ENCODE assay signal across 8 cellular contexts in genomic region chr22:19974233-19974861, GRCh38. TPM values are rescaled to one million over a fixed set of nuclear protein-coding genes. Genes with fewer than 3 reads are reported as not detected.
DNase-seq lines count a peak whose midpoint lies in the region; ATAC-seq and TF ChIP-seq lines count a peak whose summit lies in the region.

No MANE protein-coding gene starts in this region.

- DNase-seq in Calu3 (peak; percentile 28), HCT116 (ENCODE audit: low read depth, low spot score) (peak; percentile 41), NCI-H524 treated with DMSO at 0.1 percent for 48 hours (lab: John Stamatoyannopoulos, UW) (peak; percentile 65), cerebellar nuclear complex (lab: John Stamatoyannopoulos, UW) (peak; percentile 21 to 36), natural killer cell (peak; percentile 42), uterus (no peak)

- H3K9ac ChIP-seq in HCT116 (ENCODE audit: low read length) = no peak overlapping the region

- H3K27me3 Mint-ChIP-seq in Calu3 (ENCODE audit: unreplicated experiment) = no peaks in the 10 kb centered on the region
- no peaks in the 10 kb centered on the region for H3K27me3 Mint-ChIP-seq in natural killer cell (ENCODE audit: low read depth in 2 of 2)

- peak overlapping the region; percentile 56; the same call in 1 of the 2 replicates for H3K4me2 ChIP-seq in HCT116 (ENCODE audit: low read length)

- no TSS peak for BruUV-seq in Calu3 (replicated peaks; lab: Mats Ljungman, UMichigan)
- no TSS peak for BruUV-seq in HCT116 (replicated peaks; lab: Mats Ljungman, UMichigan)

- RAD21 ChIA-PET in HCT116 (lab: Charles Lee; ENCODE audit: low non-redundant PET in 1 of 2, low total read pairs in 2 of 2, uncharacterized antibody in 2 of 2, unreplicated experiment in 2 of 2) = no interaction called here

- H3K9me3 ChIP-seq in HCT116 (ENCODE audit: control insufficient read depth in 1 of 2, insufficient read depth in 1 of 2, low read depth in 1 of 2, low read length in 2 of 2) = no peaks in the 10 kb centered on the region
- H3K9me3 ChIP-seq in uterus = no peaks in the 10 kb centered on the region

- no peaks in the 10 kb centered on the region for H3K9me3 Mint-ChIP-seq in Calu3 (ENCODE audit: low read depth, unreplicated experiment)
- H3K9me3 Mint-ChIP-seq in natural killer cell = no peaks in the 10 kb centered on the region

- no peaks in the 10 kb centered on the region for H3K27me3 ChIP-seq in HCT116 (ENCODE audit: insufficient read depth, low read length)
- H3K27me3 ChIP-seq in uterus = no peaks in the 10 kb centered on the region

- H3K4me3 Mint-ChIP-seq in Calu3 (ENCODE audit: low read depth, unreplicated experiment) (no peak overlapping the region), natural killer cell (no peak overlapping the region)

- no peaks in the 10 kb centered on the region for H3K9me2 ChIP-seq in HCT116 (ENCODE audit: insufficient read depth)

- peaks cover 50% of the 10 kb centered on the region for H3K36me3 Mint-ChIP-seq in Calu3 (ENCODE audit: insufficient read depth, unreplicated experiment)
- no peaks in the 10 kb centered on the region for H3K36me3 Mint-ChIP-seq in natural killer cell

- no peak overlapping the region for H2AFZ ChIP-seq in HCT116 (ENCODE audit: low read depth, low read length, poor library complexity, severe bottlenecking)

- peaks cover 3 to 13% of the 10 kb centered on the region in 2 experiments; a peak in 1 of 4 replicates for H3K36me3 ChIP-seq in HCT116 (ENCODE audit: control insufficient read depth in 1 of 2, insufficient read depth in 2 of 2, low read length in 2 of 2)
- no peaks in the 10 kb centered on the region for H3K36me3 ChIP-seq in uterus

- H3K4me3 ChIP-seq in HCT116 (replicated peaks in 1 of 2; ENCODE audit: low read depth in 1 of 2, low read length in 2 of 2) (no peak overlapping the region), uterus (no peak overlapping the region)

- H3K27ac ChIP-seq in HCT116 (ENCODE audit: low read depth, low read length) (peak overlapping the region; percentile 65; the same call in 1 of the 2 replicates), uterus (no peak overlapping the region)

- peak; percentile 75 for ATAC-seq in HCT116
- ATAC-seq in natural killer cell = peak; percentile 66 to 70 (median 68)
- ATAC-seq in GM21367 (IDR thresholded peaks at IDR 0.05; ENCODE audit: unreplicated experiment) = no peak
- no peak for ATAC-seq in GM18861 (IDR thresholded peaks at IDR 0.05; ENCODE audit: unreplicated experiment)

- peaks cover 14 to 28% of the 10 kb centered on the region in 2 experiments for H3K4me1 ChIP-seq in HCT116 (ENCODE audit: control insufficient read depth in 1 of 2, insufficient read depth in 2 of 2, low read length in 2 of 2)
- no peaks in the 10 kb centered on the region for H3K4me1 ChIP-seq in uterus

- no peaks in the 10 kb centered on the region for H4K20me1 ChIP-seq in HCT116 (ENCODE audit: insufficient read depth)

- no peak overlapping the region for H3K27ac Mint-ChIP-seq in Calu3 (ENCODE audit: unreplicated experiment)
- peak overlapping the region; percentile 91 to 92 for H3K27ac Mint-ChIP-seq in natural killer cell

- intact Hi-C loops in Calu3 (cut with micrococcal nuclease; ENCODE audit: unreplicated experiment) (loop anchor here (5.0 kb wide), 1 partner anchor 38 kb away; no protein-coding TSS in a partner anchor), HCT116 (cut with micrococcal nuclease) (loop anchor here (5.0 kb wide), 1 partner anchor 38 kb away; no protein-coding TSS in a partner anchor), natural killer cell (cut with micrococcal nuclease) (loop anchor here (5.0 kb wide), 1 partner anchor 153 kb away; no protein-coding TSS in a partner anchor), uterus (cut with DNase I; ENCODE audit: low total_unique reads) (loop anchor here (5.0 to 10.0 kb wide), 2 partner anchors 38 to 140 kb away; partner anchors contain the start of genes RANBP1 and TRMT2A)

- H3K4me1 Mint-ChIP-seq in Calu3 (ENCODE audit: low read depth, unreplicated experiment) (no peaks in the 10 kb centered on the region), natural killer cell (peaks cover 40 to 53% of the 10 kb centered on the region in 2 donors)

- no peak for TF ChIP-seq CTCF in Calu3 (IDR thresholded peaks at IDR 0.05; ENCODE audit: unreplicated experiment)
- TF ChIP-seq CTCF in HCT116 (IDR thresholded peaks at IDR 0.05 in 2 of 3, conservative IDR thresholded peaks at IDR 0.05 in 1 of 3; ENCODE audit: borderline replicate concordance in 1 of 3, insufficient read depth in 1 of 3, low read depth in 2 of 3, low read length in 2 of 3) = no peak
- TF ChIP-seq CTCF in natural killer cell (IDR thresholded peaks at IDR 0.05) = no peak
- TF ChIP-seq CTCF in uterus (IDR thresholded peaks at IDR 0.05) = no peak

- TF ChIP-seq RAD21 in HCT116 (IDR thresholded peaks at IDR 0.05; ENCODE audit: low read depth) = no peak

- POLR2A ChIA-PET in HCT116 (lab: Charles Lee) = interaction anchor here (1.1 to 1.7 kb wide), 2 partner anchors 10 to 47 kb away, joined by 5 read pairs; partner anchors contain the start of gene TANGO2

- no peaks in the 10 kb centered on the region for H3K79me2 ChIP-seq in HCT116 (ENCODE audit: insufficient read depth, low read length)

- TF ChIP-seq POLR2A in HCT116 (IDR thresholded peaks at IDR 0.05; ENCODE audit: borderline replicate concordance, extremely low read depth, insufficient read depth, insufficient read length) = no peak
- TF ChIP-seq POLR2A in uterus (IDR thresholded peaks at IDR 0.05) = no peak

- CTCF ChIA-PET in Calu3 (lab: Charles Lee) (interaction anchor here (1.7 kb wide), 1 partner anchor 12 kb away, joined by 4 read pairs; no protein-coding TSS in a partner anchor), HCT116 (lab: Charles Lee) (interaction anchor here (0.6 to 1.4 kb wide), 3 partner anchors 21 to 155 kb away, joined by 3 to 4 read pairs (median 4); no protein-coding TSS in a partner anchor)

TF ChIP-seq in HCT116, 20 proteins besides CTCF, POLR2A, EP300 and RAD21 (continues in another document):
- no peak for TF ChIP-seq EZH2phosphoT487 (IDR thresholded peaks at IDR 0.05; ENCODE audit: borderline replicate concordance)
- TF ChIP-seq SP1 (IDR thresholded peaks at IDR 0.05; ENCODE audit: low read depth) = no peak
- no peak for TF ChIP-seq JUND (IDR thresholded peaks at IDR 0.05)
- TF ChIP-seq FOSL1 (IDR thresholded peaks at IDR 0.05; ENCODE audit: low read depth) = no peak
- no peak for TF ChIP-seq EZH2 (IDR thresholded peaks at IDR 0.05)
- no peak for TF ChIP-seq ZBTB33 (IDR thresholded peaks at IDR 0.05; ENCODE audit: extremely low read depth, insufficient replicate concordance, low read length)
- no peak for TF ChIP-seq REST (IDR thresholded peaks at IDR 0.05; ENCODE audit: low read depth)

RNA-seq across cellular contexts. Expression of gene TXNRD2, which starts 32.7 kb away (rescaled TPM):
- total RNA-seq in Calu3 (2022) = 33.7 and 36.3 TPM in 2 replicates
- total RNA-seq in HCT116 (2021; ENCODE audit: unreplicated experiment) = 19.7 TPM
- 13.2 and 14.8 TPM in 2 replicates for polyA plus RNA-seq in HCT116 (2012)
- 10 to 100 TPM; 23.5 to 37.3 (median 24.4) TPM for total RNA-seq in natural killer cell
- total RNA-seq in uterus = 10 to 100 TPM; 14.7 to 48.9 (median 25.6) TPM

RNA-seq across cellular contexts. Expression of gene COMT, which starts 32.8 kb away (rescaled TPM):
- total RNA-seq in Calu3 (2022) (165 and 170 TPM in 2 replicates), HCT116 (2021; ENCODE audit: unreplicated experiment) (109 TPM), natural killer cell (10 to 100 TPM; 37.5 to 56.2 (median 38.2) TPM), uterus (100 to 1,000 TPM in 2 of 4 donors, 10 to 100 TPM in 2; 88.9 to 175 (median 108) TPM)
- 142 and 156 TPM in 2 replicates for polyA plus RNA-seq in HCT116 (2012)

RNA-seq across cellular contexts. Expression of gene ARVCF, which starts 42.3 kb away (rescaled TPM):
- 19.7 and 21.7 TPM in 2 replicates for total RNA-seq in Calu3 (2022)
- total RNA-seq in HCT116 (2021; ENCODE audit: unreplicated experiment) = 42.8 TPM
- polyA plus RNA-seq in HCT116 (2012) = 31.1 and 33.4 TPM in 2 replicates
- total RNA-seq in natural killer cell = 10 to 100 TPM; 37.8 to 62.0 (median 38.7) TPM
- 10 to 100 TPM in 2 of 4 donors, 1 to 10 TPM in 2; 1.5 to 43.4 (median 16.6) TPM for total RNA-seq in uterus

RNA-seq across cellular contexts. Expression of gene TANGO2, which starts 46.6 kb away (rescaled TPM):
- 33.5 and 41.4 TPM in 2 replicates for total RNA-seq in Calu3 (2022)
- total RNA-seq in HCT116 (2021; ENCODE audit: unreplicated experiment) = 17.0 TPM
- polyA plus RNA-seq in HCT116 (2012) = 14.7 and 15.6 TPM in 2 replicates
- 10 to 100 TPM; 33.3 to 53.0 (median 46.2) TPM for total RNA-seq in natural killer cell
- 10 to 100 TPM in 2 of 4 donors, 1 to 10 TPM in 2; 2.8 to 25.1 (median 13.3) TPM for total RNA-seq in uterus

Comparison
In these comparisons a context has a peak if more than half of its experiments do, and no peak if none do; other contexts are left out.
1. DNase-seq: peak in Calu3 (single experiment), HCT116 (single experiment), NCI-H524 treated with DMSO at 0.1 percent for 48 hours (single experiment), cerebellar nuclear complex (2 of 2) and natural killer cell (single experiment); none in uterus (0 of 2).
2. ATAC-seq: peak in HCT116 (single experiment) and natural killer cell (3 of 3); none in GM21367 (single experiment) and GM18861 (single experiment).